ENCODE assay signal across 2 cellular contexts in the genomic region with DNA sequence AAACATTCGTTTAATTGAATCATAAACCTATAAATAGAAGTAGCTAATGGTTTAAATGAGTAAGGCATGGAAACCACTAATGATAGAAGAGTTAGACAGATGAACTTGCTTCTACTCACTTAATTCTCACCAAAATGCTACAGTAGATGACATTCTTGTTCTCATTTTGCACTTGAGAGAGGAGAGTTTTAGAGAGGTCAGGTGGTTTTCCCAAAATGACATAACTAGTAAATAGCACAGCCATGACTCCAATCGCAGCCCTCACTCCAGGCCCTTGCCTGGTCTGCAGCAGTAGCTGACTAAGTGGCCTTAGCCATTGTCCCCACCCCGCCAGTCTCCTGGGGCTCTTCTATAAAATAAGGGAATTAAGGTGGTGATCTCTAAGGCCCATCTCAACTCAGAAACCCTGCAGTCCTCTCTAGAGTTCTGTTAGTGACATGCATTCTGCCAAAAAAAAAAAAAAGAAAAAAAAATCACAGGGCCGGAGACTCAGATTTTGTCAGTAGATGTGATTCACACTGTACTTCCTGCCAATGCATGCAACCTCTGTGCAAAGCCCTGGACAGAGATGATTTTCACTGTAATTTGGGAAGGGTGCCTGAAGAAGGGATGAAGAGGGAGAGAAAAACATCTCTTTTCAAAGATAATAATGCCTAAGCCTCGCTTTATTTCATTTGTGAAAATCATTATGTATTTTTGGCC.
TF ChIP-seq lines count a peak whose summit lies in the region.

No MANE protein-coding gene starts in this region.

TF ChIP-seq in A549, 52 proteins besides CTCF, POLR2A, EP300 and RAD21 (continued from another document):
- TF ChIP-seq CEBPB (IDR thresholded peaks at IDR 0.05) = no peak
- TF ChIP-seq JUNB (IDR thresholded peaks at IDR 0.05) = no peak
- TF ChIP-seq RFX5 (IDR thresholded peaks at IDR 0.05) = no peak
- TF ChIP-seq KDM5A (IDR thresholded peaks at IDR 0.05) = no peak
- no peak for TF ChIP-seq MAZ (IDR thresholded peaks at IDR 0.05; ENCODE audit: borderline replicate concordance, low read depth, low read length)

TF ChIP-seq in SK-N-SH treated with all-trans-retinoic acid at 6 μM for 48 hours, 23 proteins besides CTCF, POLR2A, EP300 and RAD21 (continued from another document):
- TF ChIP-seq, protein P1, sequence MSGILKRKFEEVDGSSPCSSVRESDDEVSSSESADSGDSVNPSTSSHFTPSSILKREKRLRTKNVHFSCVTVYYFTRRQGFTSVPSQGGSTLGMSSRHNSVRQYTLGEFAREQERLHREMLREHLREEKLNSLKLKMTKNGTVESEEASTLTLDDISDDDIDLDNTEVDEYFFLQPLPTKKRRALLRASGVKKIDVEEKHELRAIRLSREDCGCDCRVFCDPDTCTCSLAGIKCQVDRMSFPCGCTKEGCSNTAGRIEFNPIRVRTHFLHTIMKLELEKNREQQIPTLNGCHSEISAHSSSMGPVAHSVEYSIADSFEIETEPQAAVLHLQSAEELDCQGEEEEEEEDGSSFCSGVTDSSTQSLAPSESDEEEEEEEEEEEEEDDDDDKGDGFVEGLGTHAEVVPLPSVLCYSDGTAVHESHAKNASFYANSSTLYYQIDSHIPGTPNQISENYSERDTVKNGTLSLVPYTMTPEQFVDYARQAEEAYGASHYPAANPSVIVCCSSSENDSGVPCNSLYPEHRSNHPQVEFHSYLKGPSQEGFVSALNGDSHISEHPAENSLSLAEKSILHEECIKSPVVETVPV (CRISPR knock-in tag; IDR thresholded peaks at IDR 0.05) = no peak
- no peak for TF ChIP-seq SNAI2 (CRISPR knock-in tag; IDR thresholded peaks at IDR 0.05)
- TF ChIP-seq ISL1 (CRISPR knock-in tag; IDR thresholded peaks at IDR 0.05) = no peak
- TF ChIP-seq CSDC2 (CRISPR knock-in tag; IDR thresholded peaks at IDR 0.05) = no peak
- TF ChIP-seq ZFP30 (CRISPR knock-in tag; IDR thresholded peaks at IDR 0.05) = no peak
- no peak for TF ChIP-seq OSR1 (CRISPR knock-in tag; IDR thresholded peaks at IDR 0.05)
- TF ChIP-seq ESRRG (CRISPR knock-in tag; IDR thresholded peaks at IDR 0.05) = no peak
